9 cellular contexts compared by ENCODE assay signal in genomic region chr9:129726322-129727160, GRCh38. TPM values are rescaled to one million over a fixed set of nuclear protein-coding genes. Genes with fewer than 3 reads are reported as not detected.
DNase-seq lines count a peak whose midpoint lies in the region; ATAC-seq, FAIRE-seq and TF ChIP-seq lines count a peak whose summit lies in the region.
"Had no signal": no experiment of that assay in that cellular context is flagged by ENCODE, and none has a peak within 500 bp of the region (broad histone marks: within the 10 kb centered on the region; RNA-seq: fewer than 3 reads in every experiment).

No MANE protein-coding gene starts in this region.

- no peaks in the 10 kb centered on the region for H3K79me2 ChIP-seq in astrocyte (ENCODE audit: insufficient read depth, low read length)

- no peaks in the 10 kb centered on the region for H3K4me1 Mint-ChIP-seq in astrocyte (ENCODE audit: low read depth, unreplicated experiment)

- no peak overlapping the region for H3K4me3 Mint-ChIP-seq in astrocyte (ENCODE audit: unreplicated experiment)

- H3K27ac ChIP-seq in astrocyte (ENCODE audit: low read depth, low read length) (no peak overlapping the region), skin epidermis (peak overlapping the region in 15 of 21 experiments; percentile 19 to 83 (median 60))

- no peaks in the 10 kb centered on the region for H3K4me1 ChIP-seq in astrocyte (ENCODE audit: insufficient read depth, low read length)

- no peak overlapping the region for H3K4me3 ChIP-seq in astrocyte (ENCODE audit: insufficient read depth, low read depth, low read length)
- H3K4me3 ChIP-seq in skin epidermis, result no peak overlapping the region

- no peaks in the 10 kb centered on the region for H3K9me3 ChIP-seq in astrocyte (ENCODE audit: insufficient read depth, low read depth, low read length)

- H2AFZ ChIP-seq in astrocyte (ENCODE audit: low read depth, low read length), result peak overlapping the region; percentile 67

- no peak overlapping the region for H3K27ac Mint-ChIP-seq in astrocyte (ENCODE audit: unreplicated experiment)

- no peaks in the 10 kb centered on the region for H4K20me1 ChIP-seq in astrocyte (ENCODE audit: insufficient read depth, low read length)

- peak; percentile 85 for TF ChIP-seq CTCF in GM10248 (IDR thresholded peaks at IDR 0.05; ENCODE audit: control extremely low read depth, extremely low read depth, low read depth, missing control alignments)
- TF ChIP-seq CTCF in astrocyte (IDR thresholded peaks at IDR 0.05; ENCODE audit: insufficient read depth, low read depth, low read length), result peak; percentile 80

- CTCF ChIA-PET in GM10248 (lab: Yijun Ruan, JAX), result interaction anchor here (0.7 to 7.6 kb wide), 31 partner anchors 11 to 600 kb away, joined by 3 to 74 read pairs (median 5); partner anchors contain the start of gene PTGES

- peaks cover 9% of the 10 kb centered on the region for H3K27me3 ChIP-seq in astrocyte (ENCODE audit: insufficient read depth, low read length)

- DNase-seq in GM10248 (ENCODE audit: extremely low spot score) (peak; percentile 87), NCI-H128 (lab: John Stamatoyannopoulos, UW; ENCODE audit: unreplicated experiment) (peak; percentile 21), T-helper 22 cell (ENCODE audit: low read depth) (peak; percentile 4), astrocyte (ENCODE audit: low read depth) (peak; percentile 53), hepatic stellate cell (ENCODE audit: low spot score) (peak; percentile 97), occipital lobe (lab: John Stamatoyannopoulos, UW) (no peak)

- H3K36me3 Mint-ChIP-seq in astrocyte (ENCODE audit: low read depth, unreplicated experiment), result no peaks in the 10 kb centered on the region

- H3K9me3 Mint-ChIP-seq in astrocyte (ENCODE audit: unreplicated experiment), result no peaks in the 10 kb centered on the region

- H3K27me3 Mint-ChIP-seq in astrocyte (ENCODE audit: low read depth, unreplicated experiment), result peaks cover 35% of the 10 kb centered on the region

- no peaks in the 10 kb centered on the region for H3K36me3 ChIP-seq in astrocyte (ENCODE audit: insufficient read depth, low read length)

- no peak for ATAC-seq in GM21390 (IDR thresholded peaks at IDR 0.05; ENCODE audit: unreplicated experiment)

- POLR2A ChIA-PET in GM10248 (lab: Yijun Ruan, JAX), result no interaction called here

- FAIRE-seq in astrocyte (lab: Jason Lieb, UNC), result no peak
- FAIRE-seq: islet of Langerhans had no signal

- H3K9ac ChIP-seq in astrocyte (ENCODE audit: low read length), result no peak overlapping the region

- H3K4me2 ChIP-seq in astrocyte (ENCODE audit: low read length), result peak overlapping the region; percentile 70

RNA-seq across cellular contexts. Expression of gene PTGES, which starts 26.3 kb away (rescaled TPM):
- total RNA-seq in astrocyte, result 1.2 and 2.5 TPM in 2 replicates
- total RNA-seq in occipital lobe, result 3.3 TPM
